Comparison of ENCODE assay signal across 14 cellular contexts in genomic region chr3:152480282-152480953, GRCh38.
DNase-seq lines count a peak whose midpoint lies in the region; ATAC-seq and TF ChIP-seq lines count a peak whose summit lies in the region.
"Had no signal": no experiment of that assay in that cellular context is flagged by ENCODE, and none has a peak within 500 bp of the region (broad histone marks: within the 10 kb centered on the region; RNA-seq: fewer than 3 reads in every experiment).

No MANE protein-coding gene starts in this region.

- 38 to 63% (median 52%) methylated on average over 2 of the region's 2 CpGs for WGBS in spleen, 5 donors

- H3K4me1 ChIP-seq in spleen, result peaks cover 0 to 18% (median 0%) of the 10 kb centered on the region in 6 donors

- ATAC-seq in GM19035 (IDR thresholded peaks at IDR 0.05; ENCODE audit: unreplicated experiment) (peak; percentile 95), GM21825 (IDR thresholded peaks at IDR 0.05; ENCODE audit: unreplicated experiment) (peak; percentile 76), HG03280 (IDR thresholded peaks at IDR 0.05; ENCODE audit: unreplicated experiment) (peak; percentile 76)
- ATAC-seq in effector memory CD8-positive, alpha-beta T cell (replicated peaks), result no peak

- intact Hi-C loops in spleen (cut with DNase I; ENCODE audit: low total_unique reads), result no loop called here

- peak overlapping the region in 3 of 8 donors; percentile 4 to 43 (median 19) for H3K27ac ChIP-seq in spleen

- TF ChIP-seq CTCF in spleen (IDR thresholded peaks at IDR 0.05 in 8 of 11, conservative IDR thresholded peaks at IDR 0.05 in 3 of 11), result no peak

- H3K27me3 ChIP-seq in spleen (replicated peaks in 1 of 7), result no peaks in the 10 kb centered on the region

- no peak overlapping the region for H3K27ac Mint-ChIP-seq in effector memory CD8-positive, alpha-beta T cell

- DNase-seq in pons (ENCODE audit: low spot score) (peak; percentile 37), spleen (no peak), cerebellar cortex (ENCODE audit: low spot score) (no peak)
- DNase-seq in effector memory CD8-positive, alpha-beta T cell, result no peak
- DNase-seq: activated CD8-positive, alpha-beta memory T cell treated with anti-CD3 and anti-CD28 coated beads for 24 hours; DMS153; effector memory CD4-positive, alpha-beta T cell; hypothalamus; KBM-7; NCI-H524; SW 1271 had no signal

- H3K36me3 Mint-ChIP-seq in effector memory CD8-positive, alpha-beta T cell (ENCODE audit: insufficient read depth), result peaks cover 3% of the 10 kb centered on the region

- H3K4me3 Mint-ChIP-seq in effector memory CD8-positive, alpha-beta T cell, result no peak overlapping the region

- H3K4me3 ChIP-seq in spleen, result no peak overlapping the region

- peaks cover 0 to 36% (median 27%) of the 10 kb centered on the region in 8 donors for H3K9me3 ChIP-seq in spleen

- H3K27me3 Mint-ChIP-seq in effector memory CD8-positive, alpha-beta T cell, result peaks cover 36 to 44% of the 10 kb centered on the region in 2 donors

- H3K9me3 Mint-ChIP-seq in effector memory CD8-positive, alpha-beta T cell, result peaks cover 2 to 7% of the 10 kb centered on the region in 2 donors

- no peak for TF ChIP-seq POLR2A in spleen (IDR thresholded peaks at IDR 0.05)

- H3K4me1 Mint-ChIP-seq in effector memory CD8-positive, alpha-beta T cell (ENCODE audit: low read depth in 2 of 2), result no peaks in the 10 kb centered on the region

- no peaks in the 10 kb centered on the region for H3K36me3 ChIP-seq in spleen
